14 cellular contexts compared by ENCODE assay signal in genomic region chr15:40487816-40488682, GRCh38. TPM values are rescaled to one million over a fixed set of nuclear protein-coding genes. Genes with fewer than 3 reads are reported as not detected.
DNase-seq lines count a peak whose midpoint lies in the region; ATAC-seq and TF ChIP-seq lines count a peak whose summit lies in the region.
"Had no signal": no experiment of that assay in that cellular context is flagged by ENCODE, and none has a peak within 500 bp of the region (broad histone marks: within the 10 kb centered on the region; RNA-seq: fewer than 3 reads in every experiment).

No MANE protein-coding gene starts in this region.

- no peaks in the 10 kb centered on the region for H3F3A ChIP-seq in GM23338 (replicated peaks; ENCODE audit: low read depth)

- no peak overlapping the region for H3K4me3 Mint-ChIP-seq in GM23338
- H3K4me3 Mint-ChIP-seq: CD4-positive, CD25-positive, alpha-beta regulatory T cell had no signal

- H3K36me3 Mint-ChIP-seq in GM23338 (ENCODE audit: low read depth), result no peaks in the 10 kb centered on the region
- H3K36me3 Mint-ChIP-seq: CD4-positive, CD25-positive, alpha-beta regulatory T cell had no signal

- no peaks in the 10 kb centered on the region for H3K36me3 ChIP-seq in GM23338 (ENCODE audit: insufficient read depth)
- H3K36me3 ChIP-seq: BLaER1 treated with 17β-estradiol and CSF1 and Interleukin-3, amounts not matched to agents 10 nM and 100 nM had no signal

- H3K4me2 ChIP-seq in GM23338, result no peak overlapping the region
- H3K4me2 ChIP-seq: BLaER1 treated with 17β-estradiol and CSF1 and Interleukin-3, amounts not matched to agents 10 nM and 100 nM had no signal

- no peaks in the 10 kb centered on the region for H3K79me2 ChIP-seq in GM23338 (replicated peaks; ENCODE audit: insufficient read depth)

- no peak overlapping the region for H3K27ac Mint-ChIP-seq in GM23338
- H3K27ac Mint-ChIP-seq: CD4-positive, CD25-positive, alpha-beta regulatory T cell had no signal

- no peaks in the 10 kb centered on the region for H4K20me1 ChIP-seq in GM23338 (replicated peaks; ENCODE audit: insufficient read depth)
- H4K20me1 ChIP-seq: BLaER1 treated with 17β-estradiol and CSF1 and Interleukin-3, amounts not matched to agents 10 nM and 100 nM had no signal

- H3K4me1 Mint-ChIP-seq in GM23338, result no peaks in the 10 kb centered on the region

- peak; percentile 19 for DNase-seq in NCI-H1694 treated with DMSO at 0.1 percent for 48 hours (lab: John Stamatoyannopoulos, UW)
- DNase-seq in NCI-H1694 (lab: John Stamatoyannopoulos, UW), result no peak
- peak; percentile 26 for DNase-seq in GM23338 (ENCODE audit: low spot score)
- DNase-seq in fibroblast of villous mesenchyme (ENCODE audit: low read depth), result peak; percentile 55
- DNase-seq in posterior vena cava (ENCODE audit: low spot score), result peak; percentile 67
- DNase-seq in SKM-1 (lab: John Stamatoyannopoulos, UW; ENCODE audit: unreplicated experiment), result no peak
- DNase-seq in NCI-H1092 treated with DMSO at 0.1 percent for 48 hours (lab: John Stamatoyannopoulos, UW), result no peak
- DNase-seq: ACHN; CD4-positive, CD25-positive, alpha-beta regulatory T cell; DMS 273 treated with DMSO at 0.1 percent for 48 hours; GM23248; H7 had no signal

- ATAC-seq in GM23338, result no peak
- ATAC-seq: GM12878 had no signal

- H3K4me3 ChIP-seq in GM23338 (no peak overlapping the region), fibroblast of villous mesenchyme (ENCODE audit: low read depth, low read length) (peak overlapping the region; percentile 29)
- H3K4me3 ChIP-seq: BLaER1 treated with 17β-estradiol and CSF1 and Interleukin-3, amounts not matched to agents 10 nM and 100 nM; GM12878; GM23248 had no signal

- H3K27me3 ChIP-seq in GM23338 (ENCODE audit: insufficient read depth), result no peaks in the 10 kb centered on the region
- H3K27me3 ChIP-seq: BLaER1 treated with 17β-estradiol and CSF1 and Interleukin-3, amounts not matched to agents 10 nM and 100 nM had no signal

- H3K4me1 ChIP-seq in GM23338 (ENCODE audit: insufficient read depth), result no peaks in the 10 kb centered on the region

- H3K9me2 ChIP-seq in GM23338 (ENCODE audit: insufficient read depth), result no peaks in the 10 kb centered on the region

- no peaks in the 10 kb centered on the region; the same call in 2 of the 3 replicates for H3K9me3 Mint-ChIP-seq in GM23338
- H3K9me3 Mint-ChIP-seq: CD4-positive, CD25-positive, alpha-beta regulatory T cell had no signal

- intact Hi-C loops in posterior vena cava (cut with DNase I), result no loop called here

- H3K27me3 Mint-ChIP-seq in GM23338 (ENCODE audit: insufficient read depth, low read depth, poor library complexity), result peaks cover 3% of the 10 kb centered on the region

- H3K27ac ChIP-seq in GM23338 (ENCODE audit: low read depth), result no peak overlapping the region
- H3K27ac ChIP-seq: BLaER1 treated with 17β-estradiol and CSF1 and Interleukin-3, amounts not matched to agents 10 nM and 100 nM; GM23248 had no signal

- TF ChIP-seq CTCF in GM23338 (conservative IDR thresholded peaks at IDR 0.05; ENCODE audit: low read depth in 2 of 2) (no peak), fibroblast of villous mesenchyme (IDR thresholded peaks at IDR 0.05; ENCODE audit: insufficient read depth, low read depth, low read length) (no peak)

- H2AFZ ChIP-seq in GM23338, result no peak overlapping the region; the same call in 1 of the 2 replicates
- H2AFZ ChIP-seq: GM23248 had no signal

TF ChIP-seq in GM23338, 12 proteins besides CTCF, POLR2A, EP300 and RAD21 (continues in another document):
- TF ChIP-seq STAT1 (IDR thresholded peaks at IDR 0.05; ENCODE audit: unreplicated experiment) (no peak), ZNF331 (CRISPR knock-in tag; IDR thresholded peaks at IDR 0.05; ENCODE audit: low read depth) (no peak), JUNB (IDR thresholded peaks at IDR 0.05; ENCODE audit: unreplicated experiment) (no peak), EZH2phosphoT487 (IDR thresholded peaks at IDR 0.05; ENCODE audit: unreplicated experiment) (no peak), CREB1 (CRISPR knock-in tag; IDR thresholded peaks at IDR 0.05; ENCODE audit: low read depth) (no peak), ETS1 (IDR thresholded peaks at IDR 0.05) (no peak), EZH2 (IDR thresholded peaks at IDR 0.05; ENCODE audit: low read depth, unreplicated experiment) (no peak), POLR2AphosphoS5 (IDR thresholded peaks at IDR 0.05; ENCODE audit: low read depth) (no peak), ZNF462 (CRISPR knock-in tag; IDR thresholded peaks at IDR 0.05) (no peak)

RNA-seq across cellular contexts. Expression of gene CHST14, which starts 17.3 kb away (rescaled TPM):
- total RNA-seq in GM23338 (2014; rRNA removed; shearing (Covaris generic)), result 15.6 and 17.9 TPM in 2 replicates
- polyA plus RNA-seq in GM23338 (2016; fragmentation: Nextera tagmentation; extraction: Ambion mirVana), result 8.4 and 10.0 TPM in 2 replicates
- 12.9 and 14.2 TPM in 2 replicates for total RNA-seq in fibroblast of villous mesenchyme
- 10 to 100 TPM; 11.8 to 15.8 TPM for total RNA-seq in posterior vena cava

RNA-seq across cellular contexts. Expression of gene BAHD1, which starts 47.3 kb away (rescaled TPM):
- total RNA-seq in GM23338 (2014; rRNA removed; shearing (Covaris generic)), result 32.4 and 40.1 TPM in 2 replicates
- 11.2 and 11.6 TPM in 2 replicates for polyA plus RNA-seq in GM23338 (2016; fragmentation: Nextera tagmentation; extraction: Ambion mirVana)
- 9.3 and 11.2 TPM in 2 replicates for total RNA-seq in fibroblast of villous mesenchyme
- 10 to 100 TPM; 11.9 to 13.8 TPM for total RNA-seq in posterior vena cava

Comparison
In these comparisons a context has a peak if more than half of its experiments do, and no peak if none do; other contexts are left out.
1. DNase-seq: peak in NCI-H1694 treated with DMSO at 0.1 percent for 48 hours (single experiment), GM23338 (single experiment), fibroblast of villous mesenchyme (single experiment) and posterior vena cava (single experiment); none in NCI-H1694 (single experiment), SKM-1 (single experiment) and NCI-H1092 treated with DMSO at 0.1 percent for 48 hours (single experiment).